Comparison of ENCODE assay signal across 27 cellular contexts in the genomic region with DNA sequence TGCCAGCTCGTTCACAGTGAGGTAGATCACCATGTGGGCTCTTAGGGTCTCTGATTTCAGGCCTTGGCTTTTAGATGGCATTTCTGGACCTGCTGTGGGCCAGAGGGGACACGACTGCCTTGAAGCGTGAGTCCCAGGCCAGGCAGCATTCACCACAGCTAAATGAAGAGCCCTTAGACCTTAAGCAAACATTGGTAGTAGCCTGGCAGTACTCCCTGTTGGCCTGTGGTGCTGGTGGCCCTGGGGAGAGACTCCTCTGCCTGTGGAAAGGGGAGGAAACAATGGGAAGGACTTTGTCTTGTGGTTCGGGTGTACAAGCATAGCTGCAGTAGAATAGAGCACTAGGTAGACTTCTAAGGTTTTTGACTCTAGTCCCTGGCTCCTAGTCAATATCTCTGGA.
"Had no signal": no experiment of that assay in that cellular context is flagged by ENCODE, and none has a peak within 500 bp of the region (broad histone marks: within the 10 kb centered on the region; RNA-seq: fewer than 3 reads in every experiment).

No MANE protein-coding gene starts in this region.

- H3K27me3 ChIP-seq: ascending aorta, breast epithelium, Peyer's patch, SJSA1 had no signal

- H3K9me3 ChIP-seq: ascending aorta, Peyer's patch, SJSA1, SK-N-SH had no signal

- H3K4me1 ChIP-seq: ascending aorta, breast epithelium, Peyer's patch, SJSA1 had no signal

- H3K36me3 ChIP-seq: ascending aorta, breast epithelium, Peyer's patch, SJSA1 had no signal

- H3K4me2 ChIP-seq: SK-N-SH had no signal

- H3K9me2 ChIP-seq: SK-N-SH had no signal

- DNase-seq: activated CD4-positive, alpha-beta T cell treated with anti-CD3 and anti-CD28 coated beads, Interleukin-2, amount 10 ng/mL, durations not matched to agents 24 days and 14 days; activated CD4-positive, alpha-beta T cell treated with anti-CD3 and anti-CD28 coated beads, Interleukin-2, amount 50 U/mL, for 4 hours; activated CD8-positive, alpha-beta T cell treated with anti-CD3 and anti-CD28 coated beads for 36 hours; activated gamma-delta T cell; activated naive CD4-positive, alpha-beta T cell treated with Interleukin-2 at 50 U/mL for 16 hours; activated naive CD8-positive, alpha-beta T cell treated with anti-CD3 and anti-CD28 coated beads, Interleukin-2, amount 10 ng/mL, durations not matched to agents 7 days and 5 days; activated T-cell treated with anti-CD3 and anti-CD28 coated beads, Interleukin-2, amount 50 U/mL, for 24 hours; amygdala; caudate nucleus; cerebellar nuclear complex; NCI-H1105 treated with DMSO at 0.1 percent for 48 hours; NCI-H1436; NCI-H1694; NCI-H2029; NCI-H345; NCI-H69; NCI-H82; NK-92 treated with Interleukin-12 subunit alpha and Interleukin-12 subunit beta, amount 100 ng/mL, for 24 hours; PC-3; Peyer's patch; RPMI8226; SHP77 treated with DMSO at 0.1 percent for 48 hours; SK-N-SH had no signal

- H3K4me3 ChIP-seq: ascending aorta, breast epithelium, K562, Peyer's patch, SJSA1 had no signal

- ATAC-seq: activated CD8-positive, alpha-beta T cell treated with anti-CD3 and anti-CD28 coated beads for 36 hours; K562; PC-3 had no signal

- H3K27ac ChIP-seq: ascending aorta, breast epithelium, Peyer's patch, SJSA1 had no signal
